Comparison of ENCODE assay signal across 9 cellular contexts in the genomic region with DNA sequence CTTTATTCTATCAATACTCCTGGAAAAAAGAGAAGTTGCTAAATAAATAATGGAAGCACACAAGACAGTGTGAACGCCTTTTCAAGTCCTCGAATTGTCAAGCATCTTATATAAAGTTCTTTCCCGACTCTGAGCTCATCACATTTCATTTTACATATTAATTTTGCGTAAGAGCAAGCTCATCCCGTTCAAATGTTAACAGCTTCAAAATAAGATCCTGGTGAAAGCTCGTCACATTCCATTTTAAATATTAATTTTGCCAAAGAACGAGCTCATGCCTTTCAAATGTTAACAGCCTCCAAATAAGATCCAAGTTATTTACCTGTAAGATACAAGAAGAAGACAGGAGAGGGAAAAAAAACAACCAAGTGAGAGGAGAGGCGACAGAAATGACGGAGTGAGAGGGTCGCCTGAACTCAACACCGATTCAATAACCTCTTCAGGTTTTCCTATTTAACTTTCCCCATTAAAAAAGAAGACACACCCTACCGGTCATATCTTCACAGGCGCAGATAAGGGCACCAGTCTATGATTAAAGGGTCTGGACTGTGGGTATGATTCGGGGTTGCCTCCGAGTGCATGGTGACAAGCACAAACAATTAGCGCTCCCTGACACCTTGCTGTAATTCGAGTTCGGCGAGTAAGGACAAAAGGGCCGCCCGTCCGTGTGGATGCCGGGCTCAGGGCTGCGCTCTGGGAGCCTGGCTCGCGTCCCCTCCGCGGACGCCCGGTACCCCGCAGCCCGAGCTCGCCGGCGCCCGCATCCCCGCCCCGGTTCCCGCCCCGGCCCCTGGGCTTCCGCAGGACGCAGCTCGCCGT.
DNase-seq lines count a peak whose midpoint lies in the region; ATAC-seq and TF ChIP-seq lines count a peak whose summit lies in the region.
"Had no signal": no experiment of that assay in that cellular context is flagged by ENCODE, and none has a peak within 500 bp of the region (broad histone marks: within the 10 kb centered on the region; RNA-seq: fewer than 3 reads in every experiment).

No MANE protein-coding gene starts in this region.

- no peaks in the 10 kb centered on the region for H3K36me3 ChIP-seq in gastrocnemius medialis

- peak; percentile 23 for ATAC-seq in GM21737 (IDR thresholded peaks at IDR 0.05; ENCODE audit: unreplicated experiment)
- peak; percentile 19 to 33 for ATAC-seq in right cardiac atrium
- peak; percentile 42 to 44 for ATAC-seq in gastrocnemius medialis

- peak overlapping the region; percentile 76 for H3K27ac ChIP-seq in right cardiac atrium (ENCODE audit: low read length)
- peak overlapping the region; percentile 62 to 83 (median 74) for H3K27ac ChIP-seq in gastrocnemius medialis

- in situ Hi-C loops in gastrocnemius medialis (cut with MboI; ENCODE audit: low sequenced_read_pairs in 4 of 4), result no loop called here

- TF ChIP-seq POLR2A in gastrocnemius medialis (IDR thresholded peaks at IDR 0.05), result no peak

- H3K4me3 ChIP-seq in right cardiac atrium (ENCODE audit: low read length) (peak overlapping the region; percentile 96), gastrocnemius medialis (peak overlapping the region; percentile 54 to 71 (median 63))

- H3K9me3 ChIP-seq in right cardiac atrium (ENCODE audit: control insufficient read depth, low read length) (no peaks in the 10 kb centered on the region), gastrocnemius medialis (no peaks in the 10 kb centered on the region)

- H3K4me1 ChIP-seq in right cardiac atrium (ENCODE audit: control insufficient read depth, insufficient read depth, low read length), result no peaks in the 10 kb centered on the region
- H3K4me1 ChIP-seq in gastrocnemius medialis, result peaks cover 10 to 13% of the 10 kb centered on the region in 2 donors

- intact Hi-C loops in right cardiac atrium (cut with DNase I) (no loop called here), gastrocnemius medialis (cut with DNase I; ENCODE audit: low total_unique reads) (loop anchor here (5.0 to 10.0 kb wide), 4 partner anchors 56 to 243 kb away; a partner anchor contains a TSS)

- H3K27me3 ChIP-seq in right cardiac atrium (ENCODE audit: control insufficient read depth, insufficient read depth) (no peaks in the 10 kb centered on the region), gastrocnemius medialis (no peaks in the 10 kb centered on the region)

- 3% methylated on average over 44 of the region's 44 CpGs for WGBS in right cardiac atrium

- TF ChIP-seq CTCF in gastrocnemius medialis (IDR thresholded peaks at IDR 0.05 in 4 of 5, conservative IDR thresholded peaks at IDR 0.05 in 1 of 5), result peak in 1 of 5 experiments; percentile 23

- DNase-seq in NCI-H2081 (lab: John Stamatoyannopoulos, UW), result peak; percentile 41 to 66
- no peak for DNase-seq in NCI-H2081 treated with DMSO at 0.1 percent for 48 hours (lab: John Stamatoyannopoulos, UW)
- DNase-seq in NAMALWA (ENCODE audit: low spot score), result peak; percentile 65
- peak; percentile 0 for DNase-seq in activated T-helper 1 cell treated with Interleukin-2 at 50 U/mL for 16 hours (ENCODE audit: low read depth)
- DNase-seq in right cardiac atrium, result peak in 1 of 3 donors; percentile 37
- no peak for DNase-seq in gastrocnemius medialis
- no peak for DNase-seq in dedifferentiated amniotic fluid mesenchymal stem cell (ENCODE audit: extremely low spot score)
- DNase-seq: DND-41 had no signal

Comparison
In these comparisons a context has a peak if more than half of its experiments do, and no peak if none do; other contexts are left out.
1. DNase-seq: peak in NCI-H2081 (2 of 2), NAMALWA (single experiment) and activated T-helper 1 cell treated with Interleukin-2 at 50 U/mL for 16 hours (single experiment); none in NCI-H2081 treated with DMSO at 0.1 percent for 48 hours (single experiment), gastrocnemius medialis (0 of 2) and dedifferentiated amniotic fluid mesenchymal stem cell (single experiment).
2. Peak in every context shown above with its lines, with median percentiles within 50 percentile points of each other: ATAC-seq.